In the genomic region with DNA sequence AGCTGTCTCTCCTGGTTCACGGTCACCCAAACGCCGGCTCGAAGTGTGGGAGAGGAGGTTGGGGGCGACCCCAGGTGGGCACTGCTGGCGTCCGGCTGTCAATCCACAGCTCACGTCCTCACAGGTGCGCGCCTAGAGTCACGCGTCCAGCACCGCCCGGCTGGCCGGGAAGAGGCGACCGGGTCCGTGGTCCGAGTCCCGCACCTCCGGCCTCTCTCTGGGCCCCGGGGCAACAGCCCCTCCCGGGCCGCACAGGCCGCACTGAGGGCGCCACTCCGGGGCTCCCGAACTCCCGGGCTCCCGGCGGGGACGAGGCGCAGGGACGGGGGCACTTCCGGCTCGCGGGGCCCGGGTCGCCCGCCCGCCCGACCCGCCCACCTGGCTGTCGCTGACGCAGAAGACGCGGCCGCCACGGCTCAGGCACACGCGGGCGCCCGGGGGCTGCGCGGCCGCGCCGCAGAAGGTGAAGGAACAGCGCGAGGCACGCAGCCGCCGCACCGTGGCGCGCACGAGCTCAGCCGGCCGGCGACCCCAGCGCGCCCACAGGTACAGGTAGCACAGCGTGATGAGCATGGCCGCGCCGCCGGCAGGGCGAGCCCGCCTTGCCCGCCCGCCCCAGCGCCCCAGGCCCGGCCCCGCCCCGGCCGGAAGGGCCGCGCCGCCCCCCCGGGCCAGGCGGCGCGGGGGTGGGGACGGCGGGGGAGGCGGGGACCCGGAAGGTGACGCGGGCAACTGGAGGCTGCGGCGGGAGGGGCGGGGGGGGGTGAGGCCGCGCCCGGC, we compare ENCODE assay signal across 1 cellular context.
A peak's percentile ranks its signal among the peaks of the same experiment; 100 is the strongest.
TF ChIP-seq lines count a peak whose summit lies in the region.

A gene (minus strand): TSS at position 604 of the 780 bp plus-strand sequence. CDS start 31 bp downstream, at position 573.

TF ChIP-seq in K562, 482 proteins besides CTCF, POLR2A, EP300 and RAD21 (continued from another document and continues in another):
- TF ChIP-seq, protein P1, sequence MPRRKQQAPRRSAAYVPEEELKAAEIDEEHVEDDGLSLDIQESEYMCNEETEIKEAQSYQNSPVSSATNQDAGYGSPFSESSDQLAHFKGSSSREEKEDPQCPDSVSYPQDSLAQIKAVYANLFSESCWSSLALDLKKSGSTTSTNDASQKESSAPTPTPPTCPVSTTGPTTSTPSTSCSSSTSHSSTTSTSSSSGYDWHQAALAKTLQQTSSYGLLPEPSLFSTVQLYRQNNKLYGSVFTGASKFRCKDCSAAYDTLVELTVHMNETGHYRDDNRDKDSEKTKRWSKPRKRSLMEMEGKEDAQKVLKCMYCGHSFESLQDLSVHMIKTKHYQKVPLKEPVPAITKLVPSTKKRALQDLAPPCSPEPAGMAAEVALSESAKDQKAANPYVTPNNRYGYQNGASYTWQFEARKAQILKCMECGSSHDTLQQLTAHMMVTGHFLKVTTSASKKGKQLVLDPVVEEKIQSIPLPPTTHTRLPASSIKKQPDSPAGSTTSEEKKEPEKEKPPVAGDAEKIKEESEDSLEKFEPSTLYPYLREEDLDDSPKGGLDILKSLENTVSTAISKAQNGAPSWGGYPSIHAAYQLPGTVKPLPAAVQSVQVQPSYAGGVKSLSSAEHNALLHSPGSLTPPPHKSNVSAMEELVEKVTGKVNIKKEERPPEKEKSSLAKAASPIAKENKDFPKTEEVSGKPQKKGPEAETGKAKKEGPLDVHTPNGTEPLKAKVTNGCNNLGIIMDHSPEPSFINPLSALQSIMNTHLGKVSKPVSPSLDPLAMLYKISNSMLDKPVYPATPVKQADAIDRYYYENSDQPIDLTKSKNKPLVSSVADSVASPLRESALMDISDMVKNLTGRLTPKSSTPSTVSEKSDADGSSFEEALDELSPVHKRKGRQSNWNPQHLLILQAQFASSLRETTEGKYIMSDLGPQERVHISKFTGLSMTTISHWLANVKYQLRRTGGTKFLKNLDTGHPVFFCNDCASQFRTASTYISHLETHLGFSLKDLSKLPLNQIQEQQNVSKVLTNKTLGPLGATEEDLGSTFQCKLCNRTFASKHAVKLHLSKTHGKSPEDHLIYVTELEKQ (CRISPR knock-in tag; IDR thresholded peaks at IDR 0.05) = no peak
- TF ChIP-seq FOXA1 (IDR thresholded peaks at IDR 0.05; ENCODE audit: borderline replicate concordance) (no peak), PTRF (tag; IDR thresholded peaks at IDR 0.05) (no peak), ZNF134 (CRISPR knock-in tag; conservative IDR thresholded peaks at IDR 0.05) (no peak), HCFC1 (IDR thresholded peaks at IDR 0.05; ENCODE audit: low read depth, low read length) (peak; percentile 44; the same call in 1 of the 2 replicates), OTX1 (CRISPR knock-in tag; IDR thresholded peaks at IDR 0.05) (no peak), E2F3 (CRISPR knock-in tag; IDR thresholded peaks at IDR 0.05) (no peak), U2AF1 (optimal IDR thresholded peaks at IDR 0.05; ENCODE audit: low read depth, low read length) (no peak), ELF1 (tag; IDR thresholded peaks at IDR 0.05) (peak; percentile 90), NFATC3 (IDR thresholded peaks at IDR 0.05) (no peak), POLR2H (tag; IDR thresholded peaks at IDR 0.05; ENCODE audit: low read depth) (no peak; the same call in 1 of the 2 replicates), KAT7 (CRISPR knock-in tag; IDR thresholded peaks at IDR 0.05; ENCODE audit: borderline replicate concordance) (0 out of 2 replicates have a peak, but pooled peaks have one; percentile 72), ZNF12 (CRISPR knock-in tag; IDR thresholded peaks at IDR 0.05) (no peak), ZNF507 (tag; conservative IDR thresholded peaks at IDR 0.05) (no peak), MAFK (IDR thresholded peaks at IDR 0.05; ENCODE audit: low read length) (no peak), SNIP1 (IDR thresholded peaks at IDR 0.05; ENCODE audit: low read depth) (no peak), HNRNPUL1 (IDR thresholded peaks at IDR 0.05; ENCODE audit: low read length) (no peak), KDM2B (CRISPR knock-in tag; IDR thresholded peaks at IDR 0.05) (0 out of 2 replicates have a peak, but pooled peaks have one; percentile 39), ZNF586 (CRISPR knock-in tag; conservative IDR thresholded peaks at IDR 0.05) (no peak), GATAD2A (IDR thresholded peaks at IDR 0.05) (no peak), SPI1 (IDR thresholded peaks at IDR 0.05; ENCODE audit: borderline replicate concordance, low read depth, low read length) (no peak), TAF7 (tag; IDR thresholded peaks at IDR 0.05) (peak; percentile 34; the same call in 1 of the 2 replicates), FOXJ3 (CRISPR knock-in tag; IDR thresholded peaks at IDR 0.05) (no peak), HMG20B (CRISPR knock-in tag; IDR thresholded peaks at IDR 0.05) (no peak), RHOXF2B (CRISPR knock-in tag; conservative IDR thresholded peaks at IDR 0.05) (0 out of 2 replicates have a peak, but pooled peaks have one; percentile 28), SOX6 (IDR thresholded peaks at IDR 0.05) (no peak)
- TF ChIP-seq, protein P2, sequence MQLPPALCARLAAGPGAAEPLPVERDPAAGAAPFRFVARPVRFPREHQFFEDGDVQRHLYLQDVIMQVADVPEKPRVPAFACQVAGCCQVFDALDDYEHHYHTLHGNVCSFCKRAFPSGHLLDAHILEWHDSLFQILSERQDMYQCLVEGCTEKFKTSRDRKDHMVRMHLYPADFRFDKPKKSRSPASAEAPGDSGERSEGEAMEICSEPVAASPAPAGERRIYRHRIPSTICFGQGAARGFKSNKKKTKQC (CRISPR knock-in tag; IDR thresholded peaks at IDR 0.05) = peak; percentile 74; the same call in 1 of the 2 replicates
- TF ChIP-seq, protein P3, sequence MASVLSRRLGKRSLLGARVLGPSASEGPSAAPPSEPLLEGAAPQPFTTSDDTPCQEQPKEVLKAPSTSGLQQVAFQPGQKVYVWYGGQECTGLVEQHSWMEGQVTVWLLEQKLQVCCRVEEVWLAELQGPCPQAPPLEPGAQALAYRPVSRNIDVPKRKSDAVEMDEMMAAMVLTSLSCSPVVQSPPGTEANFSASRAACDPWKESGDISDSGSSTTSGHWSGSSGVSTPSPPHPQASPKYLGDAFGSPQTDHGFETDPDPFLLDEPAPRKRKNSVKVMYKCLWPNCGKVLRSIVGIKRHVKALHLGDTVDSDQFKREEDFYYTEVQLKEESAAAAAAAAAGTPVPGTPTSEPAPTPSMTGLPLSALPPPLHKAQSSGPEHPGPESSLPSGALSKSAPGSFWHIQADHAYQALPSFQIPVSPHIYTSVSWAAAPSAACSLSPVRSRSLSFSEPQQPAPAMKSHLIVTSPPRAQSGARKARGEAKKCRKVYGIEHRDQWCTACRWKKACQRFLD (CRISPR knock-in tag; IDR thresholded peaks at IDR 0.05) = no peak; the same call in 1 of the 2 replicates
- TF ChIP-seq, protein P4, sequence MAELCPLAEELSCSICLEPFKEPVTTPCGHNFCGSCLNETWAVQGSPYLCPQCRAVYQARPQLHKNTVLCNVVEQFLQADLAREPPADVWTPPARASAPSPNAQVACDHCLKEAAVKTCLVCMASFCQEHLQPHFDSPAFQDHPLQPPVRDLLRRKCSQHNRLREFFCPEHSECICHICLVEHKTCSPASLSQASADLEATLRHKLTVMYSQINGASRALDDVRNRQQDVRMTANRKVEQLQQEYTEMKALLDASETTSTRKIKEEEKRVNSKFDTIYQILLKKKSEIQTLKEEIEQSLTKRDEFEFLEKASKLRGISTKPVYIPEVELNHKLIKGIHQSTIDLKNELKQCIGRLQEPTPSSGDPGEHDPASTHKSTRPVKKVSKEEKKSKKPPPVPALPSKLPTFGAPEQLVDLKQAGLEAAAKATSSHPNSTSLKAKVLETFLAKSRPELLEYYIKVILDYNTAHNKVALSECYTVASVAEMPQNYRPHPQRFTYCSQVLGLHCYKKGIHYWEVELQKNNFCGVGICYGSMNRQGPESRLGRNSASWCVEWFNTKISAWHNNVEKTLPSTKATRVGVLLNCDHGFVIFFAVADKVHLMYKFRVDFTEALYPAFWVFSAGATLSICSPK (IDR thresholded peaks at IDR 0.05; ENCODE audit: borderline replicate concordance) = no peak
- TF ChIP-seq, protein P5, sequence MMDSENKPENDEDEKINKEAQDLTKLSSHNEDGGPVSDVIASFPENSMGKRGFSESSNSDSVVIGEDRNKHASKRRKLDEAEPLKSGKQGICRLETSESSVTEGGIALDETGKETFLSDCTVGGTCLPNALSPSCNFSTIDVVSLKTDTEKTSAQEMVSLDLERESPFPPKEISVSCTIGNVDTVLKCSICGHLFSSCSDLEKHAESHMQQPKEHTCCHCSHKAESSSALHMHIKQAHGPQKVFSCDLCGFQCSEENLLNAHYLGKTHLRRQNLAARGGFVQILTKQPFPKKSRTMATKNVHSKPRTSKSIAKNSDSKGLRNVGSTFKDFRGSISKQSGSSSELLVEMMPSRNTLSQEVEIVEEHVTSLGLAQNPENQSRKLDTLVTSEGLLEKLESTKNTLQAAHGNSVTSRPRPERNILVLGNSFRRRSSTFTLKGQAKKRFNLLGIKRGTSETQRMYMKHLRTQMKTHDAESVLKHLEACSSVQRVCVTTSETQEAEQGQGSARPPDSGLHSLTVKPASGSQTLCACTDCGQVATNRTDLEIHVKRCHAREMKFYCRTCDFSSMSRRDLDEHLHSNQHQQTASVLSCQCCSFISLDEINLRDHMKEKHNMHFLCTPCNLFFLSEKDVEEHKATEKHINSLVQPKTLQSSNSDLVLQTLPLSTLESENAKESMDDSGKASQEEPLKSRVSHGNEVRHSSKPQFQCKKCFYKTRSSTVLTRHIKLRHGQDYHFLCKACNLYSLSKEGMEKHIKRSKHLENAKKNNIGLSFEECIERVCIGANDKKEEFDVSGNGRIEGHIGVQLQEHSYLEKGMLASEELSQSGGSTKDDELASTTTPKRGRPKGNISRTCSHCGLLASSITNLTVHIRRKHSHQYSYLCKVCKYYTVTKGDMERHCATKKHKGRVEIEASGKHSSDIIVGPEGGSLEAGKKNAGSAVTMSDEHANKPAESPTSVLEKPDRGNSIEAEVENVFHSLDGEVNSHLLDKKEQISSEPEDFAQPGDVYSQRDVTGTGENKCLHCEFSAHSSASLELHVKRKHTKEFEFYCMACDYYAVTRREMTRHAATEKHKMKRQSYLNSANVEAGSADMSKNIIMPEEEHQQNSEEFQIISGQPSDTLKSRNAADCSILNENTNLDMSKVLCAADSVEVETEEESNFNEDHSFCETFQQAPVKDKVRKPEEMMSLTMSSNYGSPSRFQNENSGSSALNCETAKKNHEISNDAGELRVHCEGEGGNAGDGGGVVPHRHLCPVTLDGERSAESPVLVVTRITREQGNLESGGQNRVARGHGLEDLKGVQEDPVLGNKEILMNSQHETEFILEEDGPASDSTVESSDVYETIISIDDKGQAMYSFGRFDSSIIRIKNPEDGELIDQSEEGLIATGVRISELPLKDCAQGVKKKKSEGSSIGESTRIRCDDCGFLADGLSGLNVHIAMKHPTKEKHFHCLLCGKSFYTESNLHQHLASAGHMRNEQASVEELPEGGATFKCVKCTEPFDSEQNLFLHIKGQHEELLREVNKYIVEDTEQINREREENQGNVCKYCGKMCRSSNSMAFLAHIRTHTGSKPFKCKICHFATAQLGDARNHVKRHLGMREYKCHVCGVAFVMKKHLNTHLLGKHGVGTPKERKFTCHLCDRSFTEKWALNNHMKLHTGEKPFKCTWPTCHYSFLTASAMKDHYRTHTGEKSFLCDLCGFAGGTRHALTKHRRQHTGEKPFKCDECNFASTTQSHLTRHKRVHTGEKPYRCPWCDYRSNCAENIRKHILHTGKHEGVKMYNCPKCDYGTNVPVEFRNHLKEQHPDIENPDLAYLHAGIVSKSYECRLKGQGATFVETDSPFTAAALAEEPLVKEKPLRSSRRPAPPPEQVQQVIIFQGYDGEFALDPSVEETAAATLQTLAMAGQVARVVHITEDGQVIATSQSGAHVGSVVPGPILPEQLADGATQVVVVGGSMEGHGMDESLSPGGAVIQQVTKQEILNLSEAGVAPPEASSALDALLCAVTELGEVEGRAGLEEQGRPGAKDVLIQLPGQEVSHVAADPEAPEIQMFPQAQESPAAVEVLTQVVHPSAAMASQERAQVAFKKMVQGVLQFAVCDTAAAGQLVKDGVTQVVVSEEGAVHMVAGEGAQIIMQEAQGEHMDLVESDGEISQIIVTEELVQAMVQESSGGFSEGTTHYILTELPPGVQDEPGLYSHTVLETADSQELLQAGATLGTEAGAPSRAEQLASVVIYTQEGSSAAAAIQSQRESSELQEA (IDR thresholded peaks at IDR 0.05; ENCODE audit: low read depth) = no peak
- TF ChIP-seq, protein P6, sequence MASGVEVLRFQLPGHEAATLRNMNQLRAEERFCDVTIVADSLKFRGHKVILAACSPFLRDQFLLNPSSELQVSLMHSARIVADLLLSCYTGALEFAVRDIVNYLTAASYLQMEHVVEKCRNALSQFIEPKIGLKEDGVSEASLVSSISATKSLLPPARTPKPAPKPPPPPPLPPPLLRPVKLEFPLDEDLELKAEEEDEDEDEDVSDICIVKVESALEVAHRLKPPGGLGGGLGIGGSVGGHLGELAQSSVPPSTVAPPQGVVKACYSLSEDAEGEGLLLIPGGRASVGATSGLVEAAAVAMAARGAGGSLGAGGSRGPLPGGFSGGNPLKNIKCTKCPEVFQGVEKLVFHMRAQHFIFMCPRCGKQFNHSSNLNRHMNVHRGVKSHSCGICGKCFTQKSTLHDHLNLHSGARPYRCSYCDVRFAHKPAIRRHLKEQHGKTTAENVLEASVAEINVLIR (CRISPR knock-in tag; IDR thresholded peaks at IDR 0.05) = no peak
- TF ChIP-seq, protein P7, sequence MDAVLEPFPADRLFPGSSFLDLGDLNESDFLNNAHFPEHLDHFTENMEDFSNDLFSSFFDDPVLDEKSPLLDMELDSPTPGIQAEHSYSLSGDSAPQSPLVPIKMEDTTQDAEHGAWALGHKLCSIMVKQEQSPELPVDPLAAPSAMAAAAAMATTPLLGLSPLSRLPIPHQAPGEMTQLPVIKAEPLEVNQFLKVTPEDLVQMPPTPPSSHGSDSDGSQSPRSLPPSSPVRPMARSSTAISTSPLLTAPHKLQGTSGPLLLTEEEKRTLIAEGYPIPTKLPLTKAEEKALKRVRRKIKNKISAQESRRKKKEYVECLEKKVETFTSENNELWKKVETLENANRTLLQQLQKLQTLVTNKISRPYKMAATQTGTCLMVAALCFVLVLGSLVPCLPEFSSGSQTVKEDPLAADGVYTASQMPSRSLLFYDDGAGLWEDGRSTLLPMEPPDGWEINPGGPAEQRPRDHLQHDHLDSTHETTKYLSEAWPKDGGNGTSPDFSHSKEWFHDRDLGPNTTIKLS (IDR thresholded peaks at IDR 0.05; ENCODE audit: borderline replicate concordance, low read depth) = no peak
- TF ChIP-seq, protein P8, sequence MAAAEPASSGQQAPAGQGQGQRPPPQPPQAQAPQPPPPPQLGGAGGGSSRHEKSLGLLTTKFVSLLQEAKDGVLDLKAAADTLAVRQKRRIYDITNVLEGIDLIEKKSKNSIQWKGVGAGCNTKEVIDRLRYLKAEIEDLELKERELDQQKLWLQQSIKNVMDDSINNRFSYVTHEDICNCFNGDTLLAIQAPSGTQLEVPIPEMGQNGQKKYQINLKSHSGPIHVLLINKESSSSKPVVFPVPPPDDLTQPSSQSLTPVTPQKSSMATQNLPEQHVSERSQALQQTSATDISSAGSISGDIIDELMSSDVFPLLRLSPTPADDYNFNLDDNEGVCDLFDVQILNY (CRISPR knock-in tag; IDR thresholded peaks at IDR 0.05) = no peak
- TF ChIP-seq, protein P9, sequence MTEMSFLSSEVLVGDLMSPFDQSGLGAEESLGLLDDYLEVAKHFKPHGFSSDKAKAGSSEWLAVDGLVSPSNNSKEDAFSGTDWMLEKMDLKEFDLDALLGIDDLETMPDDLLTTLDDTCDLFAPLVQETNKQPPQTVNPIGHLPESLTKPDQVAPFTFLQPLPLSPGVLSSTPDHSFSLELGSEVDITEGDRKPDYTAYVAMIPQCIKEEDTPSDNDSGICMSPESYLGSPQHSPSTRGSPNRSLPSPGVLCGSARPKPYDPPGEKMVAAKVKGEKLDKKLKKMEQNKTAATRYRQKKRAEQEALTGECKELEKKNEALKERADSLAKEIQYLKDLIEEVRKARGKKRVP (CRISPR knock-in tag; IDR thresholded peaks at IDR 0.05) = no peak
